Comparison of ENCODE assay signal across 8 cellular contexts in genomic region chr19:18112989-18113478, GRCh38. TPM values are rescaled to one million over a fixed set of nuclear protein-coding genes. Genes with fewer than 3 reads are reported as not detected.
A peak's percentile ranks its signal among the peaks of the same experiment; 100 is the strongest.
DNase-seq lines count a peak whose midpoint lies in the region; ATAC-seq and TF ChIP-seq lines count a peak whose summit lies in the region.

No MANE protein-coding gene starts in this region.

- peak; percentile 63 for DNase-seq in DMS53 treated with DMSO at 0.1 percent for 48 hours (lab: John Stamatoyannopoulos, UW; ENCODE audit: unreplicated experiment)
- peak; percentile 35 for DNase-seq in LNCaP clone FGC (ENCODE audit: low read depth)
- DNase-seq in SHP77 (lab: John Stamatoyannopoulos, UW), result peak; percentile 63 to 75
- peak; percentile 71 for DNase-seq in activated T-helper 9 cell treated with anti-CD3 and anti-CD28 coated beads, Interleukin-2, amount 50 U/mL, for 16 hours (ENCODE audit: low read depth)
- DNase-seq in fibroblast of the aortic adventitia (ENCODE audit: low read depth), result peak; percentile 81
- DNase-seq in testis, result peak; percentile 90

- H3K4me1 ChIP-seq in neutrophil (ENCODE audit: control insufficient read depth in 1 of 2, insufficient read depth in 1 of 2, low read depth in 1 of 2, low read length in 1 of 2) (peaks cover 71 to 78% of the 10 kb centered on the region in 2 experiments), testis (peaks cover 7% of the 10 kb centered on the region)

- ATAC-seq in GM18505 (IDR thresholded peaks at IDR 0.05; ENCODE audit: unreplicated experiment), result no peak

- intact Hi-C loops in testis (cut with DNase I; ENCODE audit: low total_unique reads), result loop anchor here (10.0 kb wide), 1 partner anchor 52 kb away; no protein-coding TSS in a partner anchor

- TF ChIP-seq POLR2A in testis (IDR thresholded peaks at IDR 0.05), result no peak
- TF ChIP-seq POLR2A in GM18505 (IDR thresholded peaks at IDR 0.05; ENCODE audit: borderline replicate concordance, extremely low read depth, insufficient read depth, insufficient read length), result no peak

- peak overlapping the region; percentile 98 for H3K27ac ChIP-seq in neutrophil
- H3K27ac ChIP-seq in testis, result no peak overlapping the region

- H3K9me3 ChIP-seq in neutrophil (no peaks in the 10 kb centered on the region), testis (no peaks in the 10 kb centered on the region)

- no peak overlapping the region for H3K4me3 ChIP-seq in LNCaP clone FGC (ENCODE audit: low read depth, low read length)
- no peak overlapping the region for H3K4me3 ChIP-seq in fibroblast of the aortic adventitia (ENCODE audit: low read depth, low read length)
- H3K4me3 ChIP-seq in neutrophil (ENCODE audit: low read depth in 1 of 2, low read length in 1 of 2), result peak overlapping the region; percentile 35 to 95
- no peak overlapping the region for H3K4me3 ChIP-seq in testis

- peak; percentile 90 for TF ChIP-seq CTCF in LNCaP clone FGC (IDR thresholded peaks at IDR 0.05; ENCODE audit: control insufficient read depth, extremely low read depth, insufficient read depth)
- TF ChIP-seq CTCF in fibroblast of the aortic adventitia (IDR thresholded peaks at IDR 0.05; ENCODE audit: insufficient read depth, low read length), result peak; percentile 98
- peak; percentile 88 for TF ChIP-seq CTCF in neutrophil (IDR thresholded peaks at IDR 0.05)
- TF ChIP-seq CTCF in testis (IDR thresholded peaks at IDR 0.05), result peak; percentile 58 to 88 (median 84)

- H3K36me3 ChIP-seq in neutrophil (peaks cover 63% of the 10 kb centered on the region), testis (ENCODE audit: low read depth, missing control alignments) (no peaks in the 10 kb centered on the region)

- H3K27me3 ChIP-seq in neutrophil (no peaks in the 10 kb centered on the region), testis (no peaks in the 10 kb centered on the region)

- WGBS in testis, 2 donors, result 43 to 44% methylated on average over 9 of the region's 9 CpGs

RNA-seq across cellular contexts. Expression of gene MAST3, which starts 15.5 kb away (rescaled TPM):
- total RNA-seq in fibroblast of the aortic adventitia (ENCODE audit: low replicate concordance) (2.4 and 3.1 TPM in 2 replicates), testis (10 to 100 TPM in 1 of 2 donors, 1 to 10 TPM in 1; 9.7 to 11.2 TPM)
- 5.0 TPM for polyA plus RNA-seq in testis (ENCODE audit: insufficient read depth, low read depth, low replicate concordance)

RNA-seq across cellular contexts. Expression of gene IL12RB1, which starts 26.3 kb away (rescaled TPM):
- total RNA-seq in fibroblast of the aortic adventitia (ENCODE audit: low replicate concordance) (not detected in 2 replicates), testis (1 to 10 TPM in 1 of 2 donors, under 1 TPM in 1; 0.39 to 2.5 TPM)
- polyA plus RNA-seq in testis (ENCODE audit: insufficient read depth, low read depth, low replicate concordance), result 1.8 TPM

RNA-seq across cellular contexts. Expression of gene PIK3R2, which starts 39.9 kb away (rescaled TPM):
- total RNA-seq in fibroblast of the aortic adventitia (ENCODE audit: low replicate concordance), result 36.7 and 41.3 TPM in 2 replicates
- 10 to 100 TPM; 87.6 to 94.3 TPM for total RNA-seq in testis
- polyA plus RNA-seq in testis (ENCODE audit: insufficient read depth, low read depth, low replicate concordance), result 21.0 TPM

Comparison
In these comparisons a context has a peak if more than half of its experiments do, and no peak if none do; other contexts are left out.
1. DNase-seq: peak in every context shown above with its lines; median percentile 90 in testis; 81 in fibroblast of the aortic adventitia; 71 in activated T-helper 9 cell treated with anti-CD3 and anti-CD28 coated beads, Interleukin-2, amount 50 U/mL, for 16 hours; 69 in SHP77; 63 in DMS53 treated with DMSO at 0.1 percent for 48 hours; 35 in LNCaP clone FGC.
2. H3K4me3 ChIP-seq: peak in neutrophil (2 of 2); none in LNCaP clone FGC (single experiment), fibroblast of the aortic adventitia (single experiment) and testis (0 of 2).
3. Peak in every context shown above with its lines, with median percentiles within 50 percentile points of each other: CTCF ChIP-seq.